1 cellular context compared by ENCODE assay signal in genomic region chr3:129498603-129499488, GRCh38.
TF ChIP-seq lines count a peak whose summit lies in the region.

No MANE protein-coding gene starts in this region.

TF ChIP-seq in HepG2, 621 proteins besides CTCF, POLR2A, EP300 and RAD21 (continued from another document):
- TF ChIP-seq IKZF5 (CRISPR knock-in tag; IDR thresholded peaks at IDR 0.05) (peak; percentile 45; the same call in 1 of the 2 replicates), ZGPAT (CRISPR knock-in tag; IDR thresholded peaks at IDR 0.05) (0 out of 2 replicates have a peak, but pooled peaks have one; percentile 27), HOMEZ (CRISPR knock-in tag; IDR thresholded peaks at IDR 0.05; ENCODE audit: low read depth) (0 out of 2 replicates have a peak, but pooled peaks have one; percentile 17), SAP130 (CRISPR knock-in tag; IDR thresholded peaks at IDR 0.05; ENCODE audit: low read depth) (peak; percentile 69), HIC2 (CRISPR knock-in tag; IDR thresholded peaks at IDR 0.05; ENCODE audit: low read depth) (peak; percentile 66; the same call in 1 of the 2 replicates), PPARG (CRISPR knock-in tag; conservative IDR thresholded peaks at IDR 0.05) (peak; percentile 85), HMG20A (CRISPR knock-in tag; IDR thresholded peaks at IDR 0.05; ENCODE audit: borderline replicate concordance) (peak; percentile 73; the same call in 1 of the 2 replicates), NCOA2 (CRISPR knock-in tag; IDR thresholded peaks at IDR 0.05) (peak; percentile 64), RXRA (CRISPR knock-in tag; IDR thresholded peaks at IDR 0.05) (peak; percentile 77; the same call in 1 of the 2 replicates)
